23 cellular contexts compared by ENCODE assay signal in the genomic region with DNA sequence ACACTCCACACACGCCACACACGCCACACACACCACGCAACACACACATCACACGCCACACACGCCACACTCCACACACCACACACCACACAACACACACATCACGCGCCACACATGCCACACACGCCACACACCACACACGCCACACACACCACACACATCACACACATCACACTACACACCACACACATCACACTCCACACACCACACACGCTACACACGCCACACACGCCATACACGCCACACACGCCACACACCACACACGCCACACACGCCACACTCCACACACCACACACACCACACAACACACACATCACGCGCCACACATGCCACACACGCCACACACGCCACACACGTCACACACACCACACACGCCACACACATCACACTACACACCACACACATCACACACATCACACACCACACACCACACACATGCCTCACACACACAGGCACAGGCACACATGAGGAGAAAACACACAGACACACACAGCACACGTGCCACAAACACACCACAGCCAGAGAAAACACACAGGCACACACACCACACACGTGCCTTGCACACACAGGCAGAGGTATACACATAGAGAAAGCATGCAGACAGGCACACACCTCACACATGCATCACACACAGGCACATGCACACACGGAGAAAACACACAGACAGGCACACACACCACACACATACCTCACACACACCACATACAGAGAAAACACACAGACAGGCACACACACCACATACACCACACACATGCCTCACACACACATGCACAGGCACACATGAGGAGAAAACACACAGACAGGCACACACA.
"Had no signal": no experiment of that assay in that cellular context is flagged by ENCODE, and none has a peak within 500 bp of the region (broad histone marks: within the 10 kb centered on the region; RNA-seq: fewer than 3 reads in every experiment).

No MANE protein-coding gene starts in this region.

- H3K4me3 Mint-ChIP-seq: activated T-cell treated with anti-CD3 and anti-CD28 coated beads, Interleukin-2, amount 50 U/mL, for 24 hours; central memory CD8-positive, alpha-beta T cell; naive B cell; nephron progenitor cell; T-helper 1 cell treated with Interleukin-12 subunit alpha and Interleukin-12 subunit beta and Interleukin-4 antibody, amounts not matched to agents 30 μg/mL and 1 μg/mL, for 36 hours had no signal

- H3K9me3 Mint-ChIP-seq: activated naive CD4-positive, alpha-beta T cell treated with anti-CD3 and anti-CD28 coated beads, Interleukin-2, amount 50 U/mL, for 72 hours; activated T-cell treated with anti-CD3 and anti-CD28 coated beads, Interleukin-2, amount 50 U/mL, for 24 hours; central memory CD8-positive, alpha-beta T cell; naive B cell; nephron progenitor cell; T-helper 1 cell treated with Interleukin-12 subunit alpha and Interleukin-12 subunit beta and Interleukin-4 antibody, amounts not matched to agents 30 μg/mL and 1 μg/mL, for 36 hours had no signal

- H3K27me3 Mint-ChIP-seq: activated T-cell treated with anti-CD3 and anti-CD28 coated beads, Interleukin-2, amount 50 U/mL, for 24 hours; central memory CD8-positive, alpha-beta T cell; naive B cell had no signal

- H3K4me1 Mint-ChIP-seq: central memory CD8-positive, alpha-beta T cell; naive B cell had no signal

- H3K36me3 Mint-ChIP-seq: activated naive CD4-positive, alpha-beta T cell treated with anti-CD3 and anti-CD28 coated beads, Interleukin-2, amount 50 U/mL, for 72 hours; naive B cell had no signal

- DNase-seq: activated CD4-positive, alpha-beta T cell treated with anti-CD3 and anti-CD28 coated beads, Interleukin-2, amount 50 U/mL, for 48 hours; anterior cingulate cortex; effector memory CD4-positive, alpha-beta T cell; islet precursor cell; left ventricle myocardium inferior; naive B cell; nephron progenitor cell; right cardiac atrium; stimulated activated CD4-positive, alpha-beta T cell treated with anti-CD3 and anti-CD28 coated beads, Interleukin-2, amount 100 ng/mL, for 48 hours; stimulated activated naive CD4-positive, alpha-beta T cell treated with Interleukin-2 at 50 U/mL for 16 hours; SW 1271; T-helper 9 cell; uterus; WERI-Rb-1 had no signal

- H3K9ac ChIP-seq: parathyroid adenoma had no signal

- H3K4me3 ChIP-seq: gastroesophageal sphincter, hepatocyte, left ventricle myocardium inferior, tibial nerve, uterus had no signal

- H3K27ac ChIP-seq: gastroesophageal sphincter, hepatocyte, left ventricle myocardium inferior, parathyroid adenoma, tibial nerve, uterus, WERI-Rb-1 had no signal

- H2AFZ ChIP-seq: hepatocyte, parathyroid adenoma had no signal

- H3K27me3 ChIP-seq: gastroesophageal sphincter, hepatocyte, uterus had no signal

- ATAC-seq: activated CD4-positive, CD25-positive, alpha-beta regulatory T cell treated with anti-CD3 and anti-CD28 coated beads, Interleukin-2, amount 50 U/mL, for 24 hours; gastroesophageal sphincter; right cardiac atrium had no signal

- H3K9me3 ChIP-seq: gastroesophageal sphincter, left ventricle myocardium inferior, tibial nerve, uterus had no signal

- H3K27ac Mint-ChIP-seq: activated naive CD4-positive, alpha-beta T cell treated with anti-CD3 and anti-CD28 coated beads, Interleukin-2, amount 50 U/mL, for 72 hours; activated T-cell treated with anti-CD3 and anti-CD28 coated beads, Interleukin-2, amount 50 U/mL, for 24 hours; naive B cell; nephron progenitor cell; T-helper 1 cell treated with Interleukin-12 subunit alpha and Interleukin-12 subunit beta and Interleukin-4 antibody, amounts not matched to agents 30 μg/mL and 1 μg/mL, for 36 hours had no signal

- H3K4me1 ChIP-seq: gastroesophageal sphincter, left ventricle myocardium inferior, tibial nerve, uterus had no signal

- H3K36me3 ChIP-seq: gastroesophageal sphincter, left ventricle myocardium inferior, tibial nerve, uterus, WERI-Rb-1 had no signal

- H3K4me2 ChIP-seq: hepatocyte had no signal
